12 cellular contexts compared by ENCODE assay signal in the genomic region with DNA sequence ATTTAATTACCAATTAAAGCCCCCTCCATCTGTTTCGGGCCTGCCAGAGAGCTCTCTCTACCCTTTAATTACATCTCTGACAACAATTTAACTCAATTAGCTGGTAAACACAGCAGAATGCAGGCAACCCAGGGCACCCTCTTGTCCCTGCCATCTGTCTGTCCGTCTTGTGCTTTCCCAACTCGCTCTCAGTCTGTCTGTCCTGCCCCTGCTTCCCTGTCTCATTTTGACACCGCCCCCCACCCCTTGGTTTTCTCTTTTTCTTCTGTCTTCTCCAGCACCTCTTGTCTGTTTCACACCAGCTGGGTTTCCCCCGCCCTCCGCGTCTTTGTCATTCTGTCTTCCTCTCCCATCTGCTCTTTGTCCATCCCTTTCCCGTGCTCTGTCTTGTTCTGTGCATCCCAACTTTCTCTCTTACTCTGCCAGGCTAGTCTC. TPM values are rescaled to one million over a fixed set of nuclear protein-coding genes. Genes with fewer than 3 reads are reported as not detected.
A peak's percentile ranks its signal among the peaks of the same experiment; 100 is the strongest.
DNase-seq lines count a peak whose midpoint lies in the region; ATAC-seq and TF ChIP-seq lines count a peak whose summit lies in the region.
"Had no signal": no experiment of that assay in that cellular context is flagged by ENCODE, and none has a peak within 500 bp of the region (broad histone marks: within the 10 kb centered on the region; RNA-seq: fewer than 3 reads in every experiment).

No MANE protein-coding gene starts in this region.

- H3K36me3 Mint-ChIP-seq in HFFc6 (ENCODE audit: low read depth): no peaks in the 10 kb centered on the region
- no peaks in the 10 kb centered on the region for H3K36me3 Mint-ChIP-seq in activated CD8-positive, alpha-beta T cell treated with anti-CD3 and anti-CD28 coated beads, Interleukin-2, amount 10 ng/mL, durations not matched to agents 7 days and 5 days (ENCODE audit: low read depth)
- H3K36me3 Mint-ChIP-seq: activated naive CD8-positive, alpha-beta T cell had no signal

- ATAC-seq in activated CD8-positive, alpha-beta T cell treated with anti-CD3 and anti-CD28 coated beads, Interleukin-2, amount 10 ng/mL, durations not matched to agents 7 days and 5 days: no peak
- no peak for ATAC-seq in HG03571 (IDR thresholded peaks at IDR 0.05; ENCODE audit: unreplicated experiment)

- peaks cover 57% of the 10 kb centered on the region for H3K4me1 Mint-ChIP-seq in HFFc6 (ENCODE audit: low read depth)
- H3K4me1 Mint-ChIP-seq in activated CD8-positive, alpha-beta T cell treated with anti-CD3 and anti-CD28 coated beads, Interleukin-2, amount 10 ng/mL, durations not matched to agents 7 days and 5 days (ENCODE audit: low read depth): peaks cover 15% of the 10 kb centered on the region

- no peak overlapping the region for H3K4me3 Mint-ChIP-seq in HFFc6
- H3K4me3 Mint-ChIP-seq in activated CD8-positive, alpha-beta T cell treated with anti-CD3 and anti-CD28 coated beads, Interleukin-2, amount 10 ng/mL, durations not matched to agents 7 days and 5 days: no peak overlapping the region
- H3K4me3 Mint-ChIP-seq: activated naive CD8-positive, alpha-beta T cell; stimulated activated naive CD8-positive, alpha-beta T cell treated with anti-CD3 and anti-CD28 coated beads, Interleukin-15, Interleukin-2, amounts not matched to agents 100 ng/mL and 50 ng/mL, for 24 hours had no signal

- DNase-seq in HFFc6: no peak
- peak; percentile 99 for DNase-seq in NCI-H2171 treated with DMSO at 0.1 percent for 48 hours (lab: John Stamatoyannopoulos, UW)
- DNase-seq in cerebellar cortex (ENCODE audit: low spot score): peak; percentile 66
- DNase-seq in posterior vena cava (ENCODE audit: low spot score): peak; percentile 56
- DNase-seq in activated CD8-positive, alpha-beta T cell treated with anti-CD3 and anti-CD28 coated beads, Interleukin-2, amount 10 ng/mL, durations not matched to agents 7 days and 5 days: no peak
- DNase-seq in activated naive CD4-positive, alpha-beta T cell treated with Interleukin-2 at 50 U/mL for 16 hours: no peak
- DNase-seq: NCI-H187, SHP77 treated with DMSO at 0.1 percent for 48 hours had no signal

- no peaks in the 10 kb centered on the region for H3K9me3 Mint-ChIP-seq in HFFc6
- H3K9me3 Mint-ChIP-seq in activated CD8-positive, alpha-beta T cell treated with anti-CD3 and anti-CD28 coated beads, Interleukin-2, amount 10 ng/mL, durations not matched to agents 7 days and 5 days (ENCODE audit: insufficient read depth): no peaks in the 10 kb centered on the region
- H3K9me3 Mint-ChIP-seq: stimulated activated naive CD8-positive, alpha-beta T cell treated with anti-CD3 and anti-CD28 coated beads, Interleukin-15, Interleukin-2, amounts not matched to agents 100 ng/mL and 50 ng/mL, for 24 hours had no signal

- CTCF ChIA-PET in activated CD8-positive, alpha-beta T cell treated with anti-CD3 and anti-CD28 coated beads, Interleukin-2, amount 10 ng/mL, durations not matched to agents 7 days and 5 days (lab: Charles Lee): interaction anchor here (0.9 to 2.0 kb wide), 7 partner anchors 10 to 77 kb away, joined by 4 to 6 read pairs (median 5); a partner anchor contains a TSS

- POLR2A ChIA-PET in activated CD8-positive, alpha-beta T cell treated with anti-CD3 and anti-CD28 coated beads, Interleukin-2, amount 10 ng/mL, durations not matched to agents 7 days and 5 days (lab: Charles Lee): no interaction called here

- TF ChIP-seq CTCF in HFFc6 (IDR thresholded peaks at IDR 0.05): no peak

- intact Hi-C loops in posterior vena cava (cut with DNase I): no loop called here

- H3K27ac Mint-ChIP-seq in HFFc6: peak overlapping the region; percentile 69
- H3K27ac Mint-ChIP-seq in activated CD8-positive, alpha-beta T cell treated with anti-CD3 and anti-CD28 coated beads, Interleukin-2, amount 10 ng/mL, durations not matched to agents 7 days and 5 days: no peak overlapping the region
- H3K27ac Mint-ChIP-seq: stimulated activated naive CD8-positive, alpha-beta T cell treated with anti-CD3 and anti-CD28 coated beads, Interleukin-15, Interleukin-2, amounts not matched to agents 100 ng/mL and 50 ng/mL, for 24 hours had no signal

- H3K27me3 Mint-ChIP-seq in HFFc6 (ENCODE audit: insufficient read depth): peaks cover 2% of the 10 kb centered on the region
- H3K27me3 Mint-ChIP-seq in activated CD8-positive, alpha-beta T cell treated with anti-CD3 and anti-CD28 coated beads, Interleukin-2, amount 10 ng/mL, durations not matched to agents 7 days and 5 days (ENCODE audit: low read depth): peaks cover 37% of the 10 kb centered on the region

RNA-seq across cellular contexts. Expression of a gene that starts 32.8 kb away (rescaled TPM):
- total RNA-seq in HFFc6 (2021; fragmentation: NEBNext Ultra II Directional; extraction: Animal tissue kit (Norgen Biotek cat#: 25700)): 10 to 100 TPM; 78.4 to 91.3 (median 81.8) TPM
- 10 to 100 TPM; 80.3 to 95.8 TPM for total RNA-seq in posterior vena cava
- 100 to 1,000 TPM; 186 to 196 TPM for total RNA-seq in activated CD8-positive, alpha-beta T cell treated with anti-CD3 and anti-CD28 coated beads, Interleukin-2, amount 10 ng/mL, durations not matched to agents 7 days and 5 days

RNA-seq across cellular contexts. Expression of a gene that starts 33.9 kb away (rescaled TPM):
- 100 to 1,000 TPM; 209 to 260 (median 211) TPM for total RNA-seq in HFFc6 (2021; fragmentation: NEBNext Ultra II Directional; extraction: Animal tissue kit (Norgen Biotek cat#: 25700))
- 100 to 1,000 TPM in 1 of 2 donors, 10 to 100 TPM in 1; 75.0 to 136 TPM for total RNA-seq in posterior vena cava
- total RNA-seq in activated CD8-positive, alpha-beta T cell treated with anti-CD3 and anti-CD28 coated beads, Interleukin-2, amount 10 ng/mL, durations not matched to agents 7 days and 5 days: 1 to 10 TPM; 5.1 to 5.5 TPM

RNA-seq across cellular contexts. Expression of a gene that starts 44.5 kb away (rescaled TPM):
- 100 to 1,000 TPM; 181 to 207 (median 193) TPM for total RNA-seq in HFFc6 (2021; fragmentation: NEBNext Ultra II Directional; extraction: Animal tissue kit (Norgen Biotek cat#: 25700))
- total RNA-seq in posterior vena cava: 100 to 1,000 TPM; 255 to 263 TPM
- total RNA-seq in activated CD8-positive, alpha-beta T cell treated with anti-CD3 and anti-CD28 coated beads, Interleukin-2, amount 10 ng/mL, durations not matched to agents 7 days and 5 days: 10 to 100 TPM; 44.1 to 50.7 TPM

RNA-seq across cellular contexts. Expression of a gene that starts 46.0 kb away (rescaled TPM):
- total RNA-seq in HFFc6 (2021; fragmentation: NEBNext Ultra II Directional; extraction: Animal tissue kit (Norgen Biotek cat#: 25700)): not detected
- not detected for total RNA-seq in posterior vena cava
- not detected for total RNA-seq in activated CD8-positive, alpha-beta T cell treated with anti-CD3 and anti-CD28 coated beads, Interleukin-2, amount 10 ng/mL, durations not matched to agents 7 days and 5 days
- total RNA-seq: myocyte had no signal

Comparison
In these comparisons a context has a peak if more than half of its experiments do, and no peak if none do; other contexts are left out.
1. DNase-seq: peak in NCI-H2171 treated with DMSO at 0.1 percent for 48 hours (single experiment), cerebellar cortex (single experiment) and posterior vena cava (single experiment); none in HFFc6 (single experiment), activated CD8-positive, alpha-beta T cell treated with anti-CD3 and anti-CD28 coated beads, Interleukin-2, amount 10 ng/mL, durations not matched to agents 7 days and 5 days (single experiment) and activated naive CD4-positive, alpha-beta T cell treated with Interleukin-2 at 50 U/mL for 16 hours (single experiment).
2. RNA of a gene that starts 33.9 kb away (total RNA-seq): 209 to 260 TPM in HFFc6 and 75.0 to 136 TPM in posterior vena cava; 5.1 to 5.5 TPM in activated CD8-positive, alpha-beta T cell treated with anti-CD3 and anti-CD28 coated beads, Interleukin-2, amount 10 ng/mL, durations not matched to agents 7 days and 5 days; every median in the first group is over 10 times any median in the second.